ENCODE assay signal across 9 cellular contexts in genomic region chr3:33063651-33064051, GRCh38. TPM values are rescaled to one million over a fixed set of nuclear protein-coding genes. Genes with fewer than 3 reads are reported as not detected.
DNase-seq lines count a peak whose midpoint lies in the region; ATAC-seq and TF ChIP-seq lines count a peak whose summit lies in the region.
"Had no signal": no experiment of that assay in that cellular context is flagged by ENCODE, and none has a peak within 500 bp of the region (broad histone marks: within the 10 kb centered on the region; RNA-seq: fewer than 3 reads in every experiment).

No MANE protein-coding gene starts in this region.

- H3K4me3 ChIP-seq in brain microvascular endothelial cell (ENCODE audit: low read depth, low read length) (no peak overlapping the region), Karpas-422 (ENCODE audit: low read length) (no peak overlapping the region), PC-3 (ENCODE audit: low read length) (no peak overlapping the region)

- H3K4me2 ChIP-seq in Karpas-422 (ENCODE audit: low read depth, low read length, poor library complexity, severe bottlenecking) (no peak overlapping the region), PC-3 (ENCODE audit: low read length) (no peak overlapping the region)

- BruUV-seq in PC-3 (replicated peaks; lab: Mats Ljungman, UMichigan) = no TSS peak

- TF ChIP-seq CTCF in brain microvascular endothelial cell (IDR thresholded peaks at IDR 0.05; ENCODE audit: low read depth, low read length, missing control alignments) = no peak
- no peak for TF ChIP-seq CTCF in PC-3 (conservative IDR thresholded peaks at IDR 0.05; ENCODE audit: low read depth, low read length)

- POLR2A ChIA-PET in PC-3 (lab: Charles Lee; ENCODE audit: unreplicated experiment) = no interaction called here

- peaks cover 16% of the 10 kb centered on the region for H3K36me3 ChIP-seq in brain microvascular endothelial cell (replicated peaks)
- peaks cover 10% of the 10 kb centered on the region for H3K36me3 ChIP-seq in Karpas-422 (ENCODE audit: insufficient read depth, low read length)
- peaks cover 8% of the 10 kb centered on the region; the same call in 1 of the 2 replicates for H3K36me3 ChIP-seq in PC-3 (ENCODE audit: low read depth, low read length)

- H3K9ac ChIP-seq in Karpas-422 (ENCODE audit: low read length) (no peak overlapping the region), PC-3 (ENCODE audit: low read length) (no peak overlapping the region)

- no peak overlapping the region for H3K27ac ChIP-seq in brain microvascular endothelial cell
- no peak overlapping the region for H3K27ac ChIP-seq in Karpas-422 (ENCODE audit: low read length)
- H3K27ac ChIP-seq in PC-3 (ENCODE audit: low read length) = no peak overlapping the region

- no peaks in the 10 kb centered on the region for H4K20me1 ChIP-seq in Karpas-422 (ENCODE audit: insufficient read depth, low read depth, low read length)
- no peaks in the 10 kb centered on the region for H4K20me1 ChIP-seq in PC-3 (ENCODE audit: low read length)

- H3K9me2 ChIP-seq in Karpas-422 (replicated peaks; ENCODE audit: insufficient read depth, low read length) (no peaks in the 10 kb centered on the region), PC-3 (replicated peaks; ENCODE audit: low read length) (no peaks in the 10 kb centered on the region)

- in situ Hi-C loops in brain microvascular endothelial cell (cut with HindIII; ENCODE audit: low pct_ligation_motif_present, low sequenced_read_pairs) = no loop called here

- H3K9me3 ChIP-seq in Karpas-422 (ENCODE audit: low read length) (no peaks in the 10 kb centered on the region), PC-3 (ENCODE audit: low read length) (no peaks in the 10 kb centered on the region)

- ATAC-seq in GM21447 (IDR thresholded peaks at IDR 0.05; ENCODE audit: unreplicated experiment) (peak; percentile 81), PC-3 (no peak), GM18520 (IDR thresholded peaks at IDR 0.05; ENCODE audit: unreplicated experiment) (no peak)
- ATAC-seq: HCT116 had no signal

- H3K79me2 ChIP-seq in Karpas-422 (ENCODE audit: low read length) (peaks cover 6% of the 10 kb centered on the region; the same call in 1 of the 2 replicates), PC-3 (ENCODE audit: low read length) (no peaks in the 10 kb centered on the region)

- no peaks in the 10 kb centered on the region for H3F3A ChIP-seq in PC-3 (ENCODE audit: low read length, unreplicated experiment)

- DNase-seq in T-helper 22 cell (ENCODE audit: low read depth) (peak; percentile 61), brain microvascular endothelial cell (peak; percentile 23), Karpas-422 (no peak), NCI-H2227 (lab: John Stamatoyannopoulos, UW; ENCODE audit: unreplicated experiment) (no peak), PC-3 (no peak)
- DNase-seq in stimulated activated CD8-positive, alpha-beta memory T cell treated with anti-CD3 and anti-CD28 coated beads, Interleukin-7, amount 100 ng/mL, for 4 hours (ENCODE audit: low read depth in 2 of 2) = peak; percentile 48 to 64

- no peaks in the 10 kb centered on the region for H3K27me3 ChIP-seq in brain microvascular endothelial cell (replicated peaks)
- no peaks in the 10 kb centered on the region for H3K27me3 ChIP-seq in Karpas-422 (ENCODE audit: low read length)
- H3K27me3 ChIP-seq in PC-3 (ENCODE audit: low read length) = no peaks in the 10 kb centered on the region

- CTCF ChIA-PET in PC-3 (lab: Charles Lee) = no interaction called here

- peaks cover 27% of the 10 kb centered on the region for H3K4me1 ChIP-seq in Karpas-422 (ENCODE audit: low read length)
- H3K4me1 ChIP-seq in PC-3 (ENCODE audit: insufficient read depth, low read length) = 0 out of 2 replicates have a peak, but pooled peaks cover 4% of the 10 kb centered on the region

- intact Hi-C loops in PC-3 (cut with micrococcal nuclease) = no loop called here

- H2AFZ ChIP-seq in Karpas-422 (ENCODE audit: low read length) (no peak overlapping the region), PC-3 (ENCODE audit: low read length) (no peak overlapping the region)

RNA-seq across cellular contexts. Expression of gene GLB1, which starts 33.3 kb away (rescaled TPM):
- total RNA-seq in Karpas-422 (2014; rRNA removed; shearing (Covaris generic); ENCODE audit: low replicate concordance) = 41.8 and 43.0 TPM in 2 replicates
- 27.3 and 36.4 TPM in 2 replicates for total RNA-seq in PC-3 (2014; rRNA removed)

RNA-seq across cellular contexts. Expression of gene TMPPE, which starts 33.3 kb away (rescaled TPM):
- total RNA-seq in Karpas-422 (2014; rRNA removed; shearing (Covaris generic); ENCODE audit: low replicate concordance) = 7.8 and 12.2 TPM in 2 replicates
- 4.2 and 4.7 TPM in 2 replicates for total RNA-seq in PC-3 (2014; rRNA removed)

RNA-seq across cellular contexts. Expression of gene CRTAP, which starts 50.2 kb away (rescaled TPM):
- 33.9 and 72.5 TPM in 2 replicates for total RNA-seq in Karpas-422 (2014; rRNA removed; shearing (Covaris generic); ENCODE audit: low replicate concordance)
- 174 and 184 TPM in 2 replicates for total RNA-seq in PC-3 (2014; rRNA removed)

Comparison
In these comparisons a context has a peak if more than half of its experiments do, and no peak if none do; other contexts are left out.
1. DNase-seq: peak in T-helper 22 cell (single experiment), brain microvascular endothelial cell (single experiment) and stimulated activated CD8-positive, alpha-beta memory T cell treated with anti-CD3 and anti-CD28 coated beads, Interleukin-7, amount 100 ng/mL, for 4 hours (2 of 2); none in Karpas-422 (single experiment), NCI-H2227 (single experiment) and PC-3 (single experiment).